In the genomic region with DNA sequence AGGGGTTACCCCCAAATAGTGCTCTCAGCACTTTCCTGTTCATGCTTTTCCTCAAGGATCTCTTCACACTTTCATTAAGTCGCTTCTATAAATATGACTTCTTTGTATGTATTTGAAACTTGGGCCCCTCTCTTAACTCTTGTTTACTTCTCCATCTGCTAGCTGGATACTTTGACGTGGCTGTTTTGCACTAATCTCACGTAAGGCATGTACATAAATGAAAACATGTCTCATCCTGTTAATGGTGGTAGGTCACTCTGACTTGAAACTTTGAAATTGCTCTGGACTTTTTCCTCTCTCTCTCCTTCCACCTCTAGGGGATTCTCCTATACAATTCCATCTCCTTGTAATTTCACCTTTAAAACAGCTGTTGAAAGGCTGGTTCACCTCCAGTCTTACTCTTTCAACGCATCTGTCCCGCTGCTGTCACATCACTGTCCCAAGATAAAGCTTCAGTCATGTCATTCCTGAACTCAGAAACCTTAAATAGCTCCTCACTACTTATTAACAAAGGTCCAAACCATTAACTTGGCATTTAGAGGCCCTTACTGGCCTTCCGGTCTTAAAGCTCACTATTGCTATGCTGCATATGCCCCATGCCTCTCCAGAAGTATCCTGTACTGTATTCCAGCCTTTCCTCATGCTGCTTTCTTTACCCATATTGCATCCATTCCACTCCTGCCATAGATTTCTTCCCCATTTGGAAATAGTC, we compare ENCODE assay signal across 8 cellular contexts. TPM values are rescaled to one million over a fixed set of nuclear protein-coding genes. Genes with fewer than 3 reads are reported as not detected.
DNase-seq lines count a peak whose midpoint lies in the region; ATAC-seq and TF ChIP-seq lines count a peak whose summit lies in the region.

No MANE protein-coding gene starts in this region.

- H3K4me3 ChIP-seq in astrocyte of the cerebellum (ENCODE audit: low read depth, low read length) (peak overlapping the region; percentile 94), lower leg skin (ENCODE audit: low read depth, poor library complexity, severe bottlenecking) (peak overlapping the region; percentile 98), upper lobe of left lung (peak overlapping the region; percentile 62 to 88 (median 69))

- peaks cover 7% of the 10 kb centered on the region for H3K36me3 Mint-ChIP-seq in activated naive CD4-positive, alpha-beta T cell treated with anti-CD3 and anti-CD28 coated beads, Interleukin-2, amount 10 ng/mL, durations not matched to agents 7 days and 5 days

- no peak for DNase-seq in activated naive CD4-positive, alpha-beta T cell treated with anti-CD3 and anti-CD28 coated beads, Interleukin-2, amount 10 ng/mL, durations not matched to agents 7 days and 5 days
- DNase-seq in activated naive CD4-positive, alpha-beta T cell (lab: John Stamatoyannopoulos, UW) = no peak
- no peak for DNase-seq in astrocyte of the cerebellum (ENCODE audit: low read depth)
- DNase-seq in lower leg skin (ENCODE audit: low spot score in 2 of 2) = no peak
- DNase-seq in upper lobe of left lung = no peak
- no peak for DNase-seq in activated gamma-delta T cell treated with Interleukin-2 at 50 U/mL for 16 hours
- DNase-seq in NOMO-1 (lab: John Stamatoyannopoulos, UW; ENCODE audit: unreplicated experiment in 2 of 2) = no peak

- H3K4me1 ChIP-seq in upper lobe of left lung = peaks cover 28 to 37% (median 35%) of the 10 kb centered on the region in 4 donors

- H3K27ac Mint-ChIP-seq in activated naive CD4-positive, alpha-beta T cell treated with anti-CD3 and anti-CD28 coated beads, Interleukin-2, amount 10 ng/mL, durations not matched to agents 7 days and 5 days = peak overlapping the region; percentile 100

- in situ Hi-C loops in astrocyte of the cerebellum (cut with HindIII; ENCODE audit: low sequenced_read_pairs) = loop anchor here (5.0 kb wide), 1 partner anchor 61 kb away; no protein-coding TSS in a partner anchor

- no peaks in the 10 kb centered on the region for H3K36me3 ChIP-seq in upper lobe of left lung

- WGBS in lower leg skin, 2 donors = 32% methylated on average over 6 of the region's 6 CpGs
- WGBS in upper lobe of left lung, 2 donors = 32 to 33% methylated on average over 6 of the region's 6 CpGs

- peaks cover 3% of the 10 kb centered on the region for H3K27me3 Mint-ChIP-seq in activated naive CD4-positive, alpha-beta T cell treated with anti-CD3 and anti-CD28 coated beads, Interleukin-2, amount 10 ng/mL, durations not matched to agents 7 days and 5 days

- peak overlapping the region; percentile 97 to 100 (median 98) for H3K27ac ChIP-seq in upper lobe of left lung

- no peak for TF ChIP-seq EP300 in upper lobe of left lung (IDR thresholded peaks at IDR 0.05)

- CTCF ChIA-PET in activated naive CD4-positive, alpha-beta T cell treated with anti-CD3 and anti-CD28 coated beads, Interleukin-2, amount 10 ng/mL, durations not matched to agents 7 days and 5 days (lab: Charles Lee) = interaction anchor here (0.8 to 4.7 kb wide), 3 partner anchors 24 to 131 kb away, joined by 3 to 34 read pairs (median 4); no protein-coding TSS in a partner anchor

- peak overlapping the region; percentile 99 for H3K4me3 Mint-ChIP-seq in activated naive CD4-positive, alpha-beta T cell treated with anti-CD3 and anti-CD28 coated beads, Interleukin-2, amount 10 ng/mL, durations not matched to agents 7 days and 5 days

- TF ChIP-seq POLR2A in lower leg skin (IDR thresholded peaks at IDR 0.05) = no peak
- TF ChIP-seq POLR2A in upper lobe of left lung (IDR thresholded peaks at IDR 0.05) = no peak

- H3K4me1 Mint-ChIP-seq in activated naive CD4-positive, alpha-beta T cell treated with anti-CD3 and anti-CD28 coated beads, Interleukin-2, amount 10 ng/mL, durations not matched to agents 7 days and 5 days = peaks cover 46% of the 10 kb centered on the region

- TF ChIP-seq CTCF in astrocyte of the cerebellum (IDR thresholded peaks at IDR 0.05; ENCODE audit: low read depth, low read length, missing control alignments) (no peak), lower leg skin (IDR thresholded peaks at IDR 0.05) (no peak), upper lobe of left lung (IDR thresholded peaks at IDR 0.05) (no peak)

- H3K9me3 Mint-ChIP-seq in activated naive CD4-positive, alpha-beta T cell treated with anti-CD3 and anti-CD28 coated beads, Interleukin-2, amount 10 ng/mL, durations not matched to agents 7 days and 5 days = no peaks in the 10 kb centered on the region

- intact Hi-C loops in lower leg skin (cut with DNase I; ENCODE audit: low total_unique reads) = no loop called here

- ATAC-seq in upper lobe of left lung (ENCODE audit: low FRiP score in 2 of 2) = no peak
- no peak for ATAC-seq in HG02970 (IDR thresholded peaks at IDR 0.05; ENCODE audit: low FRiP score, unreplicated experiment)

- no peaks in the 10 kb centered on the region for H3K27me3 ChIP-seq in upper lobe of left lung

- no peaks in the 10 kb centered on the region for H3K9me3 ChIP-seq in upper lobe of left lung

RNA-seq across cellular contexts. Expression of a gene that starts 1.2 kb away (rescaled TPM):
- total RNA-seq in lower leg skin (10 to 100 TPM; 24.5 to 32.0 (median 27.0) TPM), upper lobe of left lung (10 to 100 TPM; 20.9 to 51.6 (median 36.9) TPM)

RNA-seq across cellular contexts. Expression of a gene that starts 46.5 kb away (rescaled TPM):
- total RNA-seq in lower leg skin (10 to 100 TPM; 39.3 to 56.0 (median 52.7) TPM), upper lobe of left lung (100 to 1,000 TPM in 4 of 6 donors, 10 to 100 TPM in 2; 74.7 to 181 (median 110) TPM)
